Comparison of ENCODE assay signal across 30 cellular contexts in the genomic region with DNA sequence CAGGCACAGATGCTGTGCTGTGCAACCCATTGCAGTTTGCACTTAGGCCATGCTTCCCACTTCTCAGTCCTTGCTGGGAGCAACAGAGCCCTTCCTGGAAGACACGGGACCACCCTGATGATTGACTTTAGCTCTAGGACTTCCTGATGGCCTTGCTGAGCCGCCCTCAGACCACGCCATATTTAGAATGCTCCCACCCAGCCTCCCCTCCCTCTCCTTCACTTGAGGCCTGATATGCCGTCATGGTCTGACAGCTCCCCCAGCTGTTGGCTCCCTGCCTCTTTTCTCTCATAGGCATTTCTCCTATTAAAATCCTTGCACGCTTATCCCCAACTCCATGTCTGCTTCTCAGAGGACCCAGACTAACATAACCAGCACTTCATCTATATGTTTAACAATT. TPM values are rescaled to one million over a fixed set of nuclear protein-coding genes. Genes with fewer than 3 reads are reported as not detected.
DNase-seq lines count a peak whose midpoint lies in the region; ATAC-seq, FAIRE-seq and TF ChIP-seq lines count a peak whose summit lies in the region.
"Had no signal": no experiment of that assay in that cellular context is flagged by ENCODE, and none has a peak within 500 bp of the region (broad histone marks: within the 10 kb centered on the region; RNA-seq: fewer than 3 reads in every experiment).

No MANE protein-coding gene starts in this region.

- H3K9me3 Mint-ChIP-seq in H9: no peaks in the 10 kb centered on the region
- H3K9me3 Mint-ChIP-seq: natural killer cell had no signal

- no peak overlapping the region for H3T11ph ChIP-seq in H9 (ENCODE audit: low read length)

- TF ChIP-seq CTCF in H9 (conservative IDR thresholded peaks at IDR 0.05): peak; percentile 51

- no peak overlapping the region for H4K5ac ChIP-seq in H9 (ENCODE audit: insufficient read length, low read depth, low read length)

- no peak for ATAC-seq in left lobe of liver
- ATAC-seq: natural killer cell, right cardiac atrium had no signal

- no peak overlapping the region for H3K4me2 ChIP-seq in H9 (ENCODE audit: insufficient read depth, insufficient read length, low read length)

- no peaks in the 10 kb centered on the region for H3K27me3 ChIP-seq in H9 (ENCODE audit: insufficient read depth, low read length)
- H3K27me3 ChIP-seq: breast epithelium, ovary had no signal

- H3K27ac ChIP-seq in H9 (ENCODE audit: insufficient read length, low read depth, low read length): no peak overlapping the region
- H3K27ac ChIP-seq: breast epithelium, ovary, RWPE1 had no signal

- H3K56ac ChIP-seq in H9 (ENCODE audit: insufficient read length, low read depth, low read length): no peak overlapping the region

- H2AK5ac ChIP-seq in H9 (ENCODE audit: insufficient read length, low read length): no peak overlapping the region

- H3K27me3 Mint-ChIP-seq in H9 (ENCODE audit: low read depth): 0 out of 2 replicates have a peak, but pooled peaks cover under 1% of the 10 kb centered on the region

- H2BK20ac ChIP-seq in H9 (ENCODE audit: low read depth, low read length, poor library complexity, severe bottlenecking): no peak overlapping the region

- no peaks in the 10 kb centered on the region for H3K79me2 ChIP-seq in H9 (ENCODE audit: insufficient read depth, low read length)

- H2BK15ac ChIP-seq in H9 (ENCODE audit: low read depth, low read length): no peak overlapping the region

- H3K4me1 Mint-ChIP-seq in H9: peaks cover 0 to 5% of the 10 kb centered on the region in 2 experiments; a peak in 3 of 4 replicates
- H3K4me1 Mint-ChIP-seq: natural killer cell had no signal

- H4K20me1 ChIP-seq in H9 (ENCODE audit: control insufficient read depth, insufficient read depth, insufficient read length): peaks cover 2% of the 10 kb centered on the region

- no peaks in the 10 kb centered on the region for H3K79me1 ChIP-seq in H9 (ENCODE audit: insufficient read depth, low read depth, low read length, poor library complexity, severe bottlenecking)

- no peak overlapping the region for H3K9ac ChIP-seq in H9 (ENCODE audit: extremely low read depth, insufficient read length, low read length)

- no peaks in the 10 kb centered on the region for H3K9me3 ChIP-seq in H9 (ENCODE audit: control insufficient read depth, low read depth, low read length)
- H3K9me3 ChIP-seq: BE2C, breast epithelium, HAP-1, ovary had no signal

- no peak overlapping the region for H2AFZ ChIP-seq in H9 (ENCODE audit: low read length)

- H2BK120ac ChIP-seq in H9 (ENCODE audit: low read depth, low read length, poor library complexity, severe bottlenecking): no peak overlapping the region

- no peak overlapping the region for H4K91ac ChIP-seq in H9 (ENCODE audit: insufficient read length, low read depth, low read length)

- no peak overlapping the region; a peak in 1 of 7 replicates for H3K27ac Mint-ChIP-seq in H9
- H3K27ac Mint-ChIP-seq: natural killer cell had no signal

- H3K18ac ChIP-seq in H9 (ENCODE audit: insufficient read length, low read depth, low read length): no peak overlapping the region

- no peak overlapping the region for H3K4ac ChIP-seq in H9 (ENCODE audit: low read depth, low read length)

- no peak overlapping the region for H4K8ac ChIP-seq in H9 (replicated peaks; ENCODE audit: insufficient read length, low read depth, low read length)

- no peak for FAIRE-seq in H54 (lab: Jason Lieb, UNC)
- FAIRE-seq: endometrium had no signal

- no peak overlapping the region for H3K14ac ChIP-seq in H9 (ENCODE audit: insufficient read depth, low read length)

- no peak overlapping the region for H3K23ac ChIP-seq in H9 (ENCODE audit: insufficient read length, low read depth, low read length)

- no peak overlapping the region for H2BK5ac ChIP-seq in H9 (ENCODE audit: insufficient read length, low read length)

- H3K4me3 Mint-ChIP-seq in H9: no peak overlapping the region
- H3K4me3 Mint-ChIP-seq: natural killer cell had no signal

- H3K36me3 Mint-ChIP-seq in H9 (ENCODE audit: insufficient read depth in 1 of 3, low read depth in 3 of 3): no peaks in the 10 kb centered on the region
- H3K36me3 Mint-ChIP-seq: natural killer cell had no signal

- no peak overlapping the region for H2BK12ac ChIP-seq in H9 (ENCODE audit: insufficient read length, low read depth, low read length)

- H3K4me1 ChIP-seq in H9 (ENCODE audit: insufficient read depth, low read length): no peaks in the 10 kb centered on the region
- H3K4me1 ChIP-seq: BE2C, breast epithelium, HAP-1 had no signal

- H3K23me2 ChIP-seq in H9 (ENCODE audit: insufficient read length, low read depth, low read length, poor library complexity, severe bottlenecking): no peaks in the 10 kb centered on the region

- no CpG with 5 or more reads among the region's 5 CpGs for WGBS in H9 (ENCODE audit: extremely low coverage, insufficient read length, low lambda C conversion rate)

- TF ChIP-seq POLR2A in H54 (IDR thresholded peaks at IDR 0.05; ENCODE audit: low read depth, low read length): no peak

- DNase-seq in DMS53 (lab: John Stamatoyannopoulos, UW) (peak; percentile 11), DMS53 treated with DMSO at 0.1 percent for 48 hours (lab: John Stamatoyannopoulos, UW; ENCODE audit: unreplicated experiment) (no peak), H9 (no peak), UCSD-AML1 (lab: John Stamatoyannopoulos, UW; ENCODE audit: unreplicated experiment) (peak; percentile 6), left kidney (ENCODE audit: low read depth, low spot score) (peak; percentile 32), left lobe of liver (ENCODE audit: low spot score) (no peak), H54 (ENCODE audit: insufficient read length, low spot score) (no peak)
- DNase-seq in stimulated activated CD4-positive, alpha-beta T cell treated with anti-CD3 and anti-CD28 coated beads, Interleukin-2, amount 100 ng/mL, for 48 hours: no peak
- DNase-seq: 8988T; activated CD4-positive, alpha-beta T cell treated with anti-CD3 and anti-CD28 coated beads for 1 hour; activated CD8-positive, alpha-beta memory T cell treated with anti-CD3 and anti-CD28 coated beads for 24 hours; activated naive CD4-positive, alpha-beta T cell treated with Interleukin-2 at 50 U/mL for 16 hours; activated T-cell treated with anti-CD3 and anti-CD28 coated beads, Interleukin-2, amount 50 U/mL, for 48 hours; amniotic stem cell; BE2C; cortex of kidney; MM.1S; natural killer cell; NCI-H1694; NCI-H226; ovary; right cardiac atrium; stimulated activated CD8-positive, alpha-beta memory T cell treated with anti-CD3 and anti-CD28 coated beads, Interleukin-4, amount 100 ng/mL, for 48 hours; SW 1271; trophoblast cell had no signal

RNA-seq across cellular contexts. Expression of gene GATAD1, which starts 29.4 kb away (rescaled TPM):
- total RNA-seq in H9 (2021) (33.2 and 36.5 TPM in 2 replicates), left lobe of liver (12.5 TPM)

RNA-seq across cellular contexts. Expression of gene ERVW-1, which starts 59.8 kb away (rescaled TPM):
- total RNA-seq in H9 (2021) (0.09 TPM in 1 of 2 replicates, not detected in the other), left lobe of liver (not detected)
- total RNA-seq: breast epithelium, glomerular endothelial cell, natural killer cell, ovary, right cardiac atrium had no signal

Comparison
In these comparisons a context has a peak if more than half of its experiments do, and no peak if none do; other contexts are left out.
1. DNase-seq: peak in DMS53 (single experiment), UCSD-AML1 (single experiment) and left kidney (single experiment); none in DMS53 treated with DMSO at 0.1 percent for 48 hours (single experiment), H9 (single experiment), left lobe of liver (single experiment), stimulated activated CD4-positive, alpha-beta T cell treated with anti-CD3 and anti-CD28 coated beads, Interleukin-2, amount 100 ng/mL, for 48 hours (0 of 2) and H54 (single experiment).